In genomic region chr16:4218202-4218601, GRCh38 we compare ENCODE assay signal across 1 cellular context.
TF ChIP-seq lines count a peak whose summit lies in the region.

No MANE protein-coding gene starts in this region.

TF ChIP-seq in GM23338, 12 proteins besides CTCF, POLR2A, EP300 and RAD21:
- TF ChIP-seq ZNF462 (CRISPR knock-in tag; IDR thresholded peaks at IDR 0.05) (no peak), NANOG (IDR thresholded peaks at IDR 0.05; ENCODE audit: borderline replicate concordance) (no peak), ETS1 (IDR thresholded peaks at IDR 0.05) (no peak)
